9 cellular contexts compared by ENCODE assay signal in genomic region chr6:114159727-114160126, GRCh38.
"Had no signal": no experiment of that assay in that cellular context is flagged by ENCODE, and none has a peak within 500 bp of the region (broad histone marks: within the 10 kb centered on the region; RNA-seq: fewer than 3 reads in every experiment).

No MANE protein-coding gene starts in this region.

- DNase-seq: GM23248, GOT3, H7, IMR-90, KG1 had no signal

- H3K27ac ChIP-seq: GM23248 had no signal

- H3K9me3 ChIP-seq: HAP-1 had no signal

- ATAC-seq: HCT116, K562 had no signal

- H3K4me3 ChIP-seq: GM23248, HAP-1, K562 had no signal

- H3K36me3 ChIP-seq: HAP-1 had no signal

- FAIRE-seq: HTR-8/SVneo, K562 had no signal
